In genomic region chr15:90994059-90994416, GRCh38 we compare ENCODE assay signal across 8 cellular contexts. TPM values are rescaled to one million over a fixed set of nuclear protein-coding genes. Genes with fewer than 3 reads are reported as not detected.
DNase-seq lines count a peak whose midpoint lies in the region; ATAC-seq, FAIRE-seq and TF ChIP-seq lines count a peak whose summit lies in the region.

No MANE protein-coding gene starts in this region.

- H3K9ac ChIP-seq in endothelial cell of umbilical vein (replicated peaks; ENCODE audit: extremely low read depth, insufficient read depth, low read length) = peak overlapping the region; percentile 91

- H3K27ac Mint-ChIP-seq in nephron = peak overlapping the region; percentile 77 to 96 (median 94)

- peaks cover 64% of the 10 kb centered on the region for H3K79me2 ChIP-seq in endothelial cell of umbilical vein (ENCODE audit: control insufficient read depth, insufficient read depth, low read length)

- H3K4me3 ChIP-seq in SJCRH30 = peak overlapping the region; percentile 97
- H3K4me3 ChIP-seq in endothelial cell of umbilical vein (replicated peaks in 1 of 3; ENCODE audit: insufficient read depth in 1 of 3, low read depth in 1 of 3, low read length in 3 of 3) = peak overlapping the region; percentile 71 to 93 (median 92)

- BruUV-seq in endothelial cell of umbilical vein (replicated peaks; lab: Mats Ljungman, UMichigan) = no TSS peak

- no peaks in the 10 kb centered on the region for H3K9me1 ChIP-seq in endothelial cell of umbilical vein (replicated peaks; ENCODE audit: control insufficient read depth, extremely low read depth, insufficient read depth, low read length)

- H3K27me3 Mint-ChIP-seq in nephron (ENCODE audit: low read depth) = no peaks in the 10 kb centered on the region

- H3K4me1 ChIP-seq in SJCRH30 (peaks cover under 1% of the 10 kb centered on the region; the same call in 1 of the 2 replicates), endothelial cell of umbilical vein (ENCODE audit: control insufficient read depth, extremely low read depth, insufficient read depth, low read length) (peaks cover 22% of the 10 kb centered on the region)

- peaks cover 18% of the 10 kb centered on the region for H3K36me3 Mint-ChIP-seq in nephron (ENCODE audit: low read depth)

- H3K4me1 Mint-ChIP-seq in nephron = peaks cover 23% of the 10 kb centered on the region

- dilution Hi-C loops in endothelial cell of umbilical vein (cut with MboI; ENCODE audit: extremely low pct_ligation_motif_present, low sequenced_read_pairs) = no loop called here

- peak; percentile 28 for ATAC-seq in HG02759 (IDR thresholded peaks at IDR 0.05; ENCODE audit: unreplicated experiment)
- no peak for ATAC-seq in GM18870 (IDR thresholded peaks at IDR 0.05; ENCODE audit: unreplicated experiment)

- H3K36me3 ChIP-seq in SJCRH30 (peaks cover 17% of the 10 kb centered on the region), endothelial cell of umbilical vein (ENCODE audit: control insufficient read depth in 2 of 2, extremely low read depth in 1 of 2, insufficient read depth in 2 of 2, low read length in 2 of 2) (peaks cover 4 to 6% of the 10 kb centered on the region in 2 experiments)

- H3K9me3 Mint-ChIP-seq in nephron = no peaks in the 10 kb centered on the region

- H4K20me1 ChIP-seq in endothelial cell of umbilical vein (replicated peaks; ENCODE audit: control insufficient read depth, extremely low read depth, insufficient read depth, low read length) = no peaks in the 10 kb centered on the region

- H3K27ac ChIP-seq in SJCRH30 = peak overlapping the region; percentile 94
- H3K27ac ChIP-seq in endothelial cell of umbilical vein (ENCODE audit: insufficient read depth, low read depth, low read length) = peak overlapping the region; percentile 69

- peak overlapping the region; percentile 100 for H3K4me3 Mint-ChIP-seq in nephron

- intact Hi-C loops in endothelial cell of umbilical vein (cut with micrococcal nuclease) = loop anchor here (1.0 kb wide), 3 partner anchors 28 to 62 kb away; partner anchors contain the start of genes HDDC3 and VPS33B

- no peak for TF ChIP-seq POLR2A in endothelial cell of umbilical vein (IDR thresholded peaks at IDR 0.05; ENCODE audit: low read depth, low read length)

- H3K9me3 ChIP-seq in SJCRH30 (replicated peaks) = no peaks in the 10 kb centered on the region
- no peaks in the 10 kb centered on the region for H3K9me3 ChIP-seq in endothelial cell of umbilical vein (replicated peaks; ENCODE audit: control insufficient read depth, insufficient read depth, low read length)

- CTCF ChIA-PET in endothelial cell of umbilical vein (lab: Charles Lee) = interaction anchor here (0.7 to 1.8 kb wide), 4 partner anchors 11 to 62 kb away, joined by 3 to 23 read pairs (median 12); partner anchors contain the start of gene HDDC3

- DNase-seq in activated CD4-positive, alpha-beta T cell treated with anti-CD3 and anti-CD28 coated beads for 4 hours = peak; percentile 2 to 4
- no peak for DNase-seq in activated CD4-positive, alpha-beta T cell treated with anti-CD3 and anti-CD28 coated beads, Interleukin-2, amount 50 U/mL, for 1 hour
- DNase-seq in SJCRH30 = no peak
- no peak for DNase-seq in endothelial cell of umbilical vein (ENCODE audit: low read depth, low spot score)
- DNase-seq in HT-29 (ENCODE audit: low spot score) = no peak

- H3K27me3 ChIP-seq in SJCRH30 (no peaks in the 10 kb centered on the region), endothelial cell of umbilical vein (ENCODE audit: control insufficient read depth in 2 of 2, insufficient read depth in 2 of 2, low read length in 2 of 2) (no peaks in the 10 kb centered on the region)

- peak overlapping the region; percentile 76 for H3K4me2 ChIP-seq in endothelial cell of umbilical vein (ENCODE audit: insufficient read depth, low read length)

- POLR2A ChIA-PET in endothelial cell of umbilical vein (lab: Charles Lee) = no interaction called here

- TF ChIP-seq CTCF in endothelial cell of umbilical vein (IDR thresholded peaks at IDR 0.05; ENCODE audit: extremely low read depth in 1 of 2, insufficient read depth in 1 of 2, low read depth in 1 of 2, low read length in 2 of 2) = no peak
- TF ChIP-seq CTCF in nephron (IDR thresholded peaks at IDR 0.05; ENCODE audit: unreplicated experiment in 3 of 3) = no peak

- H2AFZ ChIP-seq in endothelial cell of umbilical vein (ENCODE audit: low read depth, low read length) = peak overlapping the region; percentile 68

- FAIRE-seq in endothelial cell of umbilical vein (lab: Jason Lieb, UNC) = no peak

TF ChIP-seq in endothelial cell of umbilical vein, 7 proteins besides CTCF, POLR2A, EP300 and RAD21:
- TF ChIP-seq MYC (IDR thresholded peaks at IDR 0.05; ENCODE audit: low read depth, low read length) = no peak
- TF ChIP-seq, protein P1, sequence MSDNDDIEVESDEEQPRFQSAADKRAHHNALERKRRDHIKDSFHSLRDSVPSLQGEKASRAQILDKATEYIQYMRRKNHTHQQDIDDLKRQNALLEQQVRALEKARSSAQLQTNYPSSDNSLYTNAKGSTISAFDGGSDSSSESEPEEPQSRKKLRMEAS (IDR thresholded peaks at IDR 0.05; ENCODE audit: insufficient read depth, insufficient read length) = no peak
- TF ChIP-seq GATA2 (IDR thresholded peaks at IDR 0.05; ENCODE audit: insufficient read depth, insufficient read length, low read depth, low read length) = no peak
- TF ChIP-seq POLR2AphosphoS5 (IDR thresholded peaks at IDR 0.05; ENCODE audit: insufficient read depth, low read depth, low read length) = no peak
- TF ChIP-seq JUN (IDR thresholded peaks at IDR 0.05; ENCODE audit: borderline replicate concordance, insufficient read depth, insufficient read length, low read depth) = no peak
- no peak for TF ChIP-seq EZH2 (IDR thresholded peaks at IDR 0.05; ENCODE audit: borderline replicate concordance, low read depth, low read length, severe bottlenecking)
- no peak for TF ChIP-seq FOS (IDR thresholded peaks at IDR 0.05; ENCODE audit: borderline replicate concordance, insufficient read depth, low read length)

RNA-seq across cellular contexts. Expression of gene PRC1, which starts 0.3 kb away (rescaled TPM):
- 250 and 275 TPM in 2 replicates for total RNA-seq in SJCRH30 (2014; rRNA removed; shearing (Covaris generic))
- total RNA-seq in endothelial cell of umbilical vein = 171 and 185 TPM in 2 replicates
- 270 and 280 TPM in 2 replicates for polyA plus RNA-seq in endothelial cell of umbilical vein
- polyA plus RNA-seq in endothelial cell of umbilical vein (2011; cell fraction: cytosol; rRNA removed) = 182 and 231 TPM in 2 replicates
- 393 and 538 TPM in 2 replicates for polyA plus RNA-seq in endothelial cell of umbilical vein (2011; cell fraction: nucleus; rRNA removed)
- 76.1 and 156 TPM in 2 replicates for polyA plus RNA-seq in endothelial cell of umbilical vein (2012)
- polyA minus RNA-seq in endothelial cell of umbilical vein = 235 and 275 TPM in 2 replicates
- polyA minus RNA-seq in endothelial cell of umbilical vein (2011; cell fraction: cytosol; rRNA and poly(A)+ RNA removed) = 256 TPM
- 92.1 and 129 TPM in 2 replicates for polyA minus RNA-seq in endothelial cell of umbilical vein (2011; cell fraction: nucleus; rRNA and poly(A)+ RNA removed)
- 228 and 230 TPM in 2 replicates for total RNA-seq in HT-29 (2014; rRNA removed; shearing (Covaris generic))

RNA-seq across cellular contexts. Expression of gene VPS33B, which starts 28.4 kb away (rescaled TPM):
- 7.5 and 8.6 TPM in 2 replicates for total RNA-seq in SJCRH30 (2014; rRNA removed; shearing (Covaris generic))
- 14.2 and 14.7 TPM in 2 replicates for total RNA-seq in endothelial cell of umbilical vein
- 10.4 and 11.8 TPM in 2 replicates for polyA plus RNA-seq in endothelial cell of umbilical vein
- 10.1 and 10.4 TPM in 2 replicates for polyA plus RNA-seq in endothelial cell of umbilical vein (2011; cell fraction: cytosol; rRNA removed)
- 40.8 and 46.5 TPM in 2 replicates for polyA plus RNA-seq in endothelial cell of umbilical vein (2011; cell fraction: nucleus; rRNA removed)
- 16.4 and 17.4 TPM in 2 replicates for polyA plus RNA-seq in endothelial cell of umbilical vein (2012)
- polyA minus RNA-seq in endothelial cell of umbilical vein = 12.9 and 17.7 TPM in 2 replicates
- polyA minus RNA-seq in endothelial cell of umbilical vein (2011; cell fraction: cytosol; rRNA and poly(A)+ RNA removed) = 6.8 TPM
- 9.3 and 14.6 TPM in 2 replicates for polyA minus RNA-seq in endothelial cell of umbilical vein (2011; cell fraction: nucleus; rRNA and poly(A)+ RNA removed)
- 5.2 and 8.9 TPM in 2 replicates for total RNA-seq in HT-29 (2014; rRNA removed; shearing (Covaris generic))

RNA-seq across cellular contexts. Expression of gene RCCD1, which starts 39.4 kb away (rescaled TPM):
- 6.8 and 8.6 TPM in 2 replicates for total RNA-seq in SJCRH30 (2014; rRNA removed; shearing (Covaris generic))
- total RNA-seq in endothelial cell of umbilical vein = 13.3 and 15.3 TPM in 2 replicates
- polyA plus RNA-seq in endothelial cell of umbilical vein = 7.7 and 8.8 TPM in 2 replicates
- polyA plus RNA-seq in endothelial cell of umbilical vein (2011; cell fraction: cytosol; rRNA removed) = 8.2 and 10.1 TPM in 2 replicates
- polyA plus RNA-seq in endothelial cell of umbilical vein (2011; cell fraction: nucleus; rRNA removed) = 34.0 and 38.4 TPM in 2 replicates
- polyA plus RNA-seq in endothelial cell of umbilical vein (2012) = 8.9 and 9.4 TPM in 2 replicates
- 5.9 and 6.5 TPM in 2 replicates for polyA minus RNA-seq in endothelial cell of umbilical vein
- polyA minus RNA-seq in endothelial cell of umbilical vein (2011; cell fraction: cytosol; rRNA and poly(A)+ RNA removed) = 19.8 TPM
- 4.4 and 6.0 TPM in 2 replicates for polyA minus RNA-seq in endothelial cell of umbilical vein (2011; cell fraction: nucleus; rRNA and poly(A)+ RNA removed)
- 38.0 and 49.3 TPM in 2 replicates for total RNA-seq in HT-29 (2014; rRNA removed; shearing (Covaris generic))

RNA-seq across cellular contexts. Expression of gene UNC45A, which starts 59.0 kb away (rescaled TPM):
- total RNA-seq in SJCRH30 (2014; rRNA removed; shearing (Covaris generic)) = 40.7 and 42.4 TPM in 2 replicates
- 106 and 108 TPM in 2 replicates for total RNA-seq in endothelial cell of umbilical vein
- polyA plus RNA-seq in endothelial cell of umbilical vein = 103 and 111 TPM in 2 replicates
- 85.2 and 85.7 TPM in 2 replicates for polyA plus RNA-seq in endothelial cell of umbilical vein (2011; cell fraction: cytosol; rRNA removed)
- polyA plus RNA-seq in endothelial cell of umbilical vein (2011; cell fraction: nucleus; rRNA removed) = 175 and 176 TPM in 2 replicates
- polyA plus RNA-seq in endothelial cell of umbilical vein (2012) = 80.0 and 83.1 TPM in 2 replicates
- polyA minus RNA-seq in endothelial cell of umbilical vein = 108 and 130 TPM in 2 replicates
- polyA minus RNA-seq in endothelial cell of umbilical vein (2011; cell fraction: cytosol; rRNA and poly(A)+ RNA removed) = 56.5 TPM
- polyA minus RNA-seq in endothelial cell of umbilical vein (2011; cell fraction: nucleus; rRNA and poly(A)+ RNA removed) = 45.1 and 71.0 TPM in 2 replicates
- total RNA-seq in HT-29 (2014; rRNA removed; shearing (Covaris generic)) = 80.6 and 88.0 TPM in 2 replicates

Comparison
In these comparisons a context has a peak if more than half of its experiments do, and no peak if none do; other contexts are left out.
1. DNase-seq: peak in activated CD4-positive, alpha-beta T cell treated with anti-CD3 and anti-CD28 coated beads for 4 hours (2 of 2); none in activated CD4-positive, alpha-beta T cell treated with anti-CD3 and anti-CD28 coated beads, Interleukin-2, amount 50 U/mL, for 1 hour (single experiment), SJCRH30 (0 of 2), endothelial cell of umbilical vein (single experiment) and HT-29 (single experiment).